ENCODE assay signal across 8 cellular contexts in genomic region chr10:100184426-100185219, GRCh38. TPM values are rescaled to one million over a fixed set of nuclear protein-coding genes. Genes with fewer than 3 reads are reported as not detected.
DNase-seq lines count a peak whose midpoint lies in the region; ATAC-seq and TF ChIP-seq lines count a peak whose summit lies in the region.

No MANE protein-coding gene starts in this region.

- CTCF ChIA-PET in activated CD8-positive, alpha-beta T cell treated with anti-CD3 and anti-CD28 coated beads, Interleukin-2, amount 10 ng/mL, durations not matched to agents 7 days and 5 days (lab: Charles Lee), result interaction anchor here (1.0 to 3.3 kb wide), 4 partner anchors 10 to 339 kb away, joined by 3 to 11 read pairs (median 6); no protein-coding TSS in a partner anchor

- peaks cover 44% of the 10 kb centered on the region for H3K36me3 Mint-ChIP-seq in activated CD4-positive, alpha-beta T cell treated with anti-CD3 and anti-CD28 coated beads, Interleukin-2, amount 10 ng/mL, durations not matched to agents 24 days and 14 days (ENCODE audit: low read depth)
- peaks cover 51% of the 10 kb centered on the region for H3K36me3 Mint-ChIP-seq in activated CD8-positive, alpha-beta T cell treated with anti-CD3 and anti-CD28 coated beads, Interleukin-2, amount 10 ng/mL, durations not matched to agents 7 days and 5 days (ENCODE audit: low read depth)

- peak overlapping the region; percentile 95 for H3K4me3 Mint-ChIP-seq in activated CD4-positive, alpha-beta T cell treated with anti-CD3 and anti-CD28 coated beads, Interleukin-2, amount 10 ng/mL, durations not matched to agents 24 days and 14 days
- H3K4me3 Mint-ChIP-seq in activated CD8-positive, alpha-beta T cell treated with anti-CD3 and anti-CD28 coated beads, Interleukin-2, amount 10 ng/mL, durations not matched to agents 7 days and 5 days, result peak overlapping the region; percentile 94

- no peak for TF ChIP-seq CTCF in LNCaP clone FGC (IDR thresholded peaks at IDR 0.05; ENCODE audit: control insufficient read depth, extremely low read depth, insufficient read depth)

- peak; percentile 59 for DNase-seq in activated CD4-positive, alpha-beta T cell treated with anti-CD3 and anti-CD28 coated beads, Interleukin-2, amount 10 ng/mL, durations not matched to agents 24 days and 14 days
- no peak for DNase-seq in activated CD4-positive, alpha-beta T cell treated with anti-CD3 and anti-CD28 coated beads for 1 hour
- no peak for DNase-seq in LNCaP clone FGC (ENCODE audit: low read depth)
- no peak for DNase-seq in activated CD8-positive, alpha-beta T cell treated with anti-CD3 and anti-CD28 coated beads, Interleukin-2, amount 10 ng/mL, durations not matched to agents 7 days and 5 days
- DNase-seq in iPS DF 6.9 (ENCODE audit: low read depth, low spot score), result no peak
- peak; percentile 6 for DNase-seq in smooth muscle cell of the brain vasculature (ENCODE audit: low read depth, low spot score)
- no peak for DNase-seq in NCI-H2029 (lab: John Stamatoyannopoulos, UW)

- POLR2A ChIA-PET in activated CD8-positive, alpha-beta T cell treated with anti-CD3 and anti-CD28 coated beads, Interleukin-2, amount 10 ng/mL, durations not matched to agents 7 days and 5 days (lab: Charles Lee), result interaction anchor here (0.7 to 1.0 kb wide), 3 partner anchors 10 to 72 kb away, joined by 3 read pairs; no protein-coding TSS in a partner anchor

- H3K4me1 ChIP-seq in iPS DF 6.9 (ENCODE audit: control insufficient read depth, insufficient read depth, low read length), result peaks cover 2% of the 10 kb centered on the region

- no peaks in the 10 kb centered on the region for H3K9me3 Mint-ChIP-seq in activated CD4-positive, alpha-beta T cell treated with anti-CD3 and anti-CD28 coated beads, Interleukin-2, amount 10 ng/mL, durations not matched to agents 24 days and 14 days
- H3K9me3 Mint-ChIP-seq in activated CD8-positive, alpha-beta T cell treated with anti-CD3 and anti-CD28 coated beads, Interleukin-2, amount 10 ng/mL, durations not matched to agents 7 days and 5 days (ENCODE audit: insufficient read depth), result no peaks in the 10 kb centered on the region

- ATAC-seq in activated CD8-positive, alpha-beta T cell treated with anti-CD3 and anti-CD28 coated beads, Interleukin-2, amount 10 ng/mL, durations not matched to agents 7 days and 5 days, result no peak
- ATAC-seq in HG03095 (IDR thresholded peaks at IDR 0.05; ENCODE audit: unreplicated experiment), result no peak

- no peaks in the 10 kb centered on the region for H3K27me3 Mint-ChIP-seq in activated CD4-positive, alpha-beta T cell treated with anti-CD3 and anti-CD28 coated beads, Interleukin-2, amount 10 ng/mL, durations not matched to agents 24 days and 14 days
- no peaks in the 10 kb centered on the region for H3K27me3 Mint-ChIP-seq in activated CD8-positive, alpha-beta T cell treated with anti-CD3 and anti-CD28 coated beads, Interleukin-2, amount 10 ng/mL, durations not matched to agents 7 days and 5 days (ENCODE audit: low read depth)

- intact Hi-C loops in activated CD4-positive, alpha-beta T cell treated with anti-CD3 and anti-CD28 coated beads, Interleukin-2, amount 10 ng/mL, durations not matched to agents 24 days and 14 days (cut with micrococcal nuclease), result loop anchor here (1.0 to 10.0 kb wide), 2 partner anchors 10 to 340 kb away; no protein-coding TSS in a partner anchor

- H3K27me3 ChIP-seq in iPS DF 6.9 (ENCODE audit: control insufficient read depth, insufficient read depth, low read length), result no peaks in the 10 kb centered on the region

- WGBS in iPS DF 6.9 (ENCODE audit: insufficient coverage, insufficient read length), result no CpG with 5 or more reads among the region's 6 CpGs

- H3K9me3 ChIP-seq in iPS DF 6.9 (ENCODE audit: control insufficient read depth, insufficient read depth, low read length), result no peaks in the 10 kb centered on the region

- H3K27ac ChIP-seq in iPS DF 6.9 (ENCODE audit: low read length), result no peak overlapping the region

- peaks cover 46% of the 10 kb centered on the region for H3K4me1 Mint-ChIP-seq in activated CD4-positive, alpha-beta T cell treated with anti-CD3 and anti-CD28 coated beads, Interleukin-2, amount 10 ng/mL, durations not matched to agents 24 days and 14 days
- H3K4me1 Mint-ChIP-seq in activated CD8-positive, alpha-beta T cell treated with anti-CD3 and anti-CD28 coated beads, Interleukin-2, amount 10 ng/mL, durations not matched to agents 7 days and 5 days (ENCODE audit: low read depth), result peaks cover 61% of the 10 kb centered on the region

- no peaks in the 10 kb centered on the region for H3K36me3 ChIP-seq in iPS DF 6.9 (ENCODE audit: control insufficient read depth, insufficient read depth, low read length)

- peak overlapping the region; percentile 97 for H3K27ac Mint-ChIP-seq in activated CD4-positive, alpha-beta T cell treated with anti-CD3 and anti-CD28 coated beads, Interleukin-2, amount 10 ng/mL, durations not matched to agents 24 days and 14 days
- H3K27ac Mint-ChIP-seq in activated CD8-positive, alpha-beta T cell treated with anti-CD3 and anti-CD28 coated beads, Interleukin-2, amount 10 ng/mL, durations not matched to agents 7 days and 5 days, result peak overlapping the region; percentile 91

- H3K4me3 ChIP-seq in LNCaP clone FGC (ENCODE audit: low read depth, low read length) (peak overlapping the region; percentile 89), iPS DF 6.9 (ENCODE audit: low read length) (peak overlapping the region; percentile 75; the same call in 1 of the 2 replicates)

RNA-seq across cellular contexts. Expression of gene ERLIN1, which starts 1.2 kb away (rescaled TPM):
- total RNA-seq in activated CD4-positive, alpha-beta T cell treated with anti-CD3 and anti-CD28 coated beads, Interleukin-2, amount 10 ng/mL, durations not matched to agents 24 days and 14 days, result 20.2 TPM in 2 replicates
- total RNA-seq in activated CD8-positive, alpha-beta T cell treated with anti-CD3 and anti-CD28 coated beads, Interleukin-2, amount 10 ng/mL, durations not matched to agents 7 days and 5 days, result 10 to 100 TPM; 14.9 to 17.0 TPM

RNA-seq across cellular contexts. Expression of gene CHUK, which starts 44.8 kb away (rescaled TPM):
- total RNA-seq in activated CD4-positive, alpha-beta T cell treated with anti-CD3 and anti-CD28 coated beads, Interleukin-2, amount 10 ng/mL, durations not matched to agents 24 days and 14 days, result 38.9 and 39.8 TPM in 2 replicates
- total RNA-seq in activated CD8-positive, alpha-beta T cell treated with anti-CD3 and anti-CD28 coated beads, Interleukin-2, amount 10 ng/mL, durations not matched to agents 7 days and 5 days, result 10 to 100 TPM; 25.2 to 28.1 TPM

Comparison
In these comparisons a context has a peak if more than half of its experiments do, and no peak if none do; other contexts are left out.
1. DNase-seq: peak in activated CD4-positive, alpha-beta T cell treated with anti-CD3 and anti-CD28 coated beads, Interleukin-2, amount 10 ng/mL, durations not matched to agents 24 days and 14 days (single experiment) and smooth muscle cell of the brain vasculature (single experiment); none in activated CD4-positive, alpha-beta T cell treated with anti-CD3 and anti-CD28 coated beads for 1 hour (single experiment), LNCaP clone FGC (single experiment), activated CD8-positive, alpha-beta T cell treated with anti-CD3 and anti-CD28 coated beads, Interleukin-2, amount 10 ng/mL, durations not matched to agents 7 days and 5 days (single experiment), iPS DF 6.9 (single experiment) and NCI-H2029 (single experiment).